17 cellular contexts compared by ENCODE assay signal in the genomic region with DNA sequence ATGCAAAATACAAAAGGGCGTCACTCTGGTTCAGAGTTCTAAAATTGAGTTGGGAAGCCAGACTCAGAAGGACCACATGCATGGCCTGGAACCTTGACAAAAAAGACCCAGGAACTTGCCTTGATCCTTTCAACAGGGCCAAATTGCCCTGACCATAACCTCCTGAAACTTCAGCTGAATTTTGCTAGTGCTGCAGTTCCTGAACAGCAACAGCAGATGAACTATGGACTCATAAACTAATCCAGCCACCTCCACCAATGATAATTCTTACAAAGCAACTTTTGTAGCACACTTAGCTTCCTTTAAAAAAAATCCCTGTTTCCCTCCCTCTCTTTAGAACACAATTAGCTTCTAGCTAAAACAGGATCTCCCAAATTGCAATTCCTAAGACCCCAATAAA.
DNase-seq lines count a peak whose midpoint lies in the region; ATAC-seq and TF ChIP-seq lines count a peak whose summit lies in the region.
"Had no signal": no experiment of that assay in that cellular context is flagged by ENCODE, and none has a peak within 500 bp of the region (broad histone marks: within the 10 kb centered on the region; RNA-seq: fewer than 3 reads in every experiment).

No MANE protein-coding gene starts in this region.

- peaks cover 0 to 25% (median 11%) of the 10 kb centered on the region in 4 donors for H3K4me1 ChIP-seq in transverse colon

- no peaks in the 10 kb centered on the region for H3K27me3 ChIP-seq in transverse colon

- no peak overlapping the region for H3K4me3 Mint-ChIP-seq in activated T-helper 17 cell treated with anti-CD3 and anti-CD28 coated beads, Interleukin-2, amount 50 U/mL, for 72 hours
- H3K4me3 Mint-ChIP-seq: CD4-positive, alpha-beta T cell; GM23338; H9; IgD-negative memory B cell had no signal

- no peak overlapping the region for H3K27ac Mint-ChIP-seq in activated T-helper 17 cell treated with anti-CD3 and anti-CD28 coated beads, Interleukin-2, amount 50 U/mL, for 72 hours
- H3K27ac Mint-ChIP-seq: CD4-positive, alpha-beta T cell; GM23338; H9; IgD-negative memory B cell had no signal

- 60% methylated on average over 1 of the region's 1 CpG; no CpG with 5 or more reads in 1 of the 2 donors for WGBS in transverse colon (ENCODE audit: low coverage in 1 of 2), 2 donors

- DNase-seq in HT-29 (ENCODE audit: low spot score) (peak; percentile 9), choroid plexus epithelial cell (ENCODE audit: low read depth) (peak; percentile 69), left colon (peak; percentile 13 to 35), transverse colon (peak; percentile 18), mesenteric fat pad (ENCODE audit: low spot score) (no peak)
- DNase-seq: ACHN; C1 segment of cervical spinal cord; Calu3; CD4-positive, alpha-beta T cell; DMS153; DMS79 treated with DMSO at 0.1 percent for 48 hours; EL; H9 had no signal

- H3K4me1 Mint-ChIP-seq in activated T-helper 17 cell treated with anti-CD3 and anti-CD28 coated beads, Interleukin-2, amount 50 U/mL, for 72 hours: no peaks in the 10 kb centered on the region
- H3K4me1 Mint-ChIP-seq: GM23338, H9 had no signal

- no peak for TF ChIP-seq CTCF in choroid plexus epithelial cell (conservative IDR thresholded peaks at IDR 0.05; ENCODE audit: low read depth, low read length)
- TF ChIP-seq CTCF in transverse colon (IDR thresholded peaks at IDR 0.05): no peak

- H3K36me3 ChIP-seq in transverse colon: no peaks in the 10 kb centered on the region

- ATAC-seq in left colon (peak; percentile 98), GM18502 (IDR thresholded peaks at IDR 0.05; ENCODE audit: poor library complexity, unreplicated experiment) (no peak)
- ATAC-seq in activated T-helper 17 cell treated with anti-CD3 and anti-CD28 coated beads, Interleukin-2, amount 50 U/mL, for 72 hours (replicated peaks): no peak
- ATAC-seq: GM23338 had no signal

- no peak for TF ChIP-seq EP300 in transverse colon (IDR thresholded peaks at IDR 0.05; ENCODE audit: low read depth)

- no peaks in the 10 kb centered on the region for H3K36me3 Mint-ChIP-seq in activated T-helper 17 cell treated with anti-CD3 and anti-CD28 coated beads, Interleukin-2, amount 50 U/mL, for 72 hours (ENCODE audit: low read depth)

- TF ChIP-seq POLR2A in transverse colon (IDR thresholded peaks at IDR 0.05): no peak

- no peaks in the 10 kb centered on the region for H3K9me3 Mint-ChIP-seq in activated T-helper 17 cell treated with anti-CD3 and anti-CD28 coated beads, Interleukin-2, amount 50 U/mL, for 72 hours
- H3K9me3 Mint-ChIP-seq: CD4-positive, alpha-beta T cell; GM23338; H9 had no signal

- peaks cover 9% of the 10 kb centered on the region for H3K27me3 Mint-ChIP-seq in activated T-helper 17 cell treated with anti-CD3 and anti-CD28 coated beads, Interleukin-2, amount 50 U/mL, for 72 hours
- H3K27me3 Mint-ChIP-seq: CD4-positive, alpha-beta T cell had no signal

- no peaks in the 10 kb centered on the region for H3K9me3 ChIP-seq in transverse colon

- in situ Hi-C loops in transverse colon (cut with MboI; ENCODE audit: low pct_ligation_motif_present in 1 of 4, low pct_unique_long_range_greater_than_20kb in 1 of 4, low sequenced_read_pairs in 3 of 4): no loop called here

- peak overlapping the region; percentile 46 to 77 (median 60) for H3K27ac ChIP-seq in transverse colon

- no peak overlapping the region for H3K4me3 ChIP-seq in choroid plexus epithelial cell (ENCODE audit: low read depth, low read length)
- H3K4me3 ChIP-seq in transverse colon: no peak overlapping the region
- H3K4me3 ChIP-seq: GM23338 had no signal

- intact Hi-C loops in left colon (cut with DNase I, micrococcal nuclease): no loop called here
- intact Hi-C loops in transverse colon (cut with DNase I; ENCODE audit: low total_unique reads): no loop called here
